ENCODE assay signal across 11 cellular contexts in the genomic region with DNA sequence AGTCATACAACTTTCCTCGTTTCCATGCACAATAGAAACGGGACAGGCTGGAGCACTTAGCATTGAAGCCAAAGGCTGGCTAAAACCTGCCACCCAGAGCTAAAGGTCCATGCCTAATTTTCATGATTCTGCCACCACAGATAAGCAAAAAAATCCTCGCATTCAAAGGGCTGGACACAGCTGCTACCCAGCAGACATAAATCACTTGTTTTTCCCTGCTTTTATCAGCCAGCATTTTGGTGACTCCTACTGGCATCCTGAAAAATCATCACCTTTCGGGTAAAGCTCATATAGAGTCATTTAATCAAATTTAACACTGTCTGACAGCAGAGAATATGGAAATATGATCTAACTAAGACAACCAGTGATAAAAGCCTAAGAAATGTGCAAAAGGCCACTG. TPM values are rescaled to one million over a fixed set of nuclear protein-coding genes. Genes with fewer than 3 reads are reported as not detected.
DNase-seq lines count a peak whose midpoint lies in the region; ATAC-seq and TF ChIP-seq lines count a peak whose summit lies in the region.
"Had no signal": no experiment of that assay in that cellular context is flagged by ENCODE, and none has a peak within 500 bp of the region (broad histone marks: within the 10 kb centered on the region; RNA-seq: fewer than 3 reads in every experiment).

No MANE protein-coding gene starts in this region.

- peaks cover 0 to 17% (median 9%) of the 10 kb centered on the region in 4 donors for H3K4me1 ChIP-seq in stomach

- no peaks in the 10 kb centered on the region for H3K27me3 ChIP-seq in stomach

- DNase-seq in ELR (ENCODE audit: low read depth) (peak; percentile 17), M059J (ENCODE audit: low read depth) (peak; percentile 18), caudate nucleus (lab: John Stamatoyannopoulos, UW) (peak in 2 of 61 donors; percentile 18 to 19), medulla oblongata (ENCODE audit: extremely low spot score) (peak; percentile 21), stomach (no peak), SIG-M5 treated with dmso at 0.1 percent for 504 hours (lab: John Stamatoyannopoulos, UW; ENCODE audit: unreplicated experiment) (no peak)
- DNase-seq: activated naive CD8-positive, alpha-beta T cell treated with anti-CD3 and anti-CD28 coated beads, Interleukin-2, amount 10 ng/mL, durations not matched to agents 7 days and 5 days; naive thymus-derived CD8-positive, alpha-beta T cell; NCI-H1092 had no signal

- H3K4me3 ChIP-seq in stomach = no peak overlapping the region
- H3K4me3 ChIP-seq: smooth muscle cell had no signal

- H3K27ac ChIP-seq in caudate nucleus (ENCODE audit: low read depth, low read length) = peak overlapping the region; percentile 11
- H3K27ac ChIP-seq in stomach = no peak overlapping the region

- no peak for TF ChIP-seq POLR2A in stomach (IDR thresholded peaks at IDR 0.05)

- H3K36me3 ChIP-seq in stomach = peaks cover 4 to 75% (median 56%) of the 10 kb centered on the region in 4 donors

- H3K9me3 ChIP-seq in stomach = no peaks in the 10 kb centered on the region

- 60 to 76% (median 66%) methylated on average over 4 of the region's 4 CpGs for WGBS in stomach, 5 donors

- TF ChIP-seq CTCF in stomach (IDR thresholded peaks at IDR 0.05) = no peak

- no peak for ATAC-seq in GM19324 (IDR thresholded peaks at IDR 0.05; ENCODE audit: low FRiP score, unreplicated experiment)
- ATAC-seq: naive thymus-derived CD8-positive, alpha-beta T cell had no signal

- TF ChIP-seq EP300 in stomach (IDR thresholded peaks at IDR 0.05) = no peak

- intact Hi-C loops in stomach (cut with DNase I; ENCODE audit: low total_unique reads) = no loop called here

RNA-seq across cellular contexts. Expression of a gene that starts 37.9 kb away (rescaled TPM):
- total RNA-seq in M059J (2014; rRNA removed; shearing (Covaris generic)) = 39.7 and 40.3 TPM in 2 replicates
- 10 to 100 TPM; 19.7 to 53.7 (median 32.4) TPM for total RNA-seq in stomach
- polyA plus RNA-seq in stomach = 10 to 100 TPM; 11.9 to 29.2 (median 13.0) TPM

RNA-seq across cellular contexts. Expression of a gene that starts 45.4 kb away (rescaled TPM):
- total RNA-seq in M059J (2014; rRNA removed; shearing (Covaris generic)) = 4.9 and 7.9 TPM in 2 replicates
- 1 to 10 TPM in 2 of 5 donors, under 1 TPM in 1, not detected in 2; 0.29 to 4.3 (median 2.2) TPM for total RNA-seq in stomach
- 1 to 10 TPM in 2 of 3 donors, under 1 TPM in 1; 0.95 to 1.7 (median 1.4) TPM for polyA plus RNA-seq in stomach

RNA-seq across cellular contexts. Expression of a gene that starts 45.8 kb away (rescaled TPM):
- total RNA-seq in M059J (2014; rRNA removed; shearing (Covaris generic)) = 26.7 and 28.3 TPM in 2 replicates
- 10 to 100 TPM in 1 of 5 donors, 1 to 10 TPM in 3, not detected in 1; 3.9 to 51.9 (median 5.3) TPM for total RNA-seq in stomach
- polyA plus RNA-seq in stomach = 10 to 100 TPM; 40.2 to 50.7 (median 40.7) TPM

Comparison
In these comparisons a context has a peak if more than half of its experiments do, and no peak if none do; other contexts are left out.
1. DNase-seq: peak in ELR (single experiment), M059J (single experiment) and medulla oblongata (single experiment); none in stomach (single experiment) and SIG-M5 treated with dmso at 0.1 percent for 504 hours (single experiment).